In genomic region chr20:34500823-34501222, GRCh38 we compare ENCODE assay signal across 11 cellular contexts. TPM values are rescaled to one million over a fixed set of nuclear protein-coding genes. Genes with fewer than 3 reads are reported as not detected.
"Had no signal": no experiment of that assay in that cellular context is flagged by ENCODE, and none has a peak within 500 bp of the region (broad histone marks: within the 10 kb centered on the region; RNA-seq: fewer than 3 reads in every experiment).

No MANE protein-coding gene starts in this region.

- H3K9me3 Mint-ChIP-seq: HFFc6 had no signal

- H3K4me3 Mint-ChIP-seq: GM23338, H9, HFFc6 had no signal

- FAIRE-seq: H1, H54 had no signal

- H2AFZ ChIP-seq: GM23338 had no signal

- DNase-seq: H9, HCEC 1CT, HFFc6, IMR-90, KG1 had no signal

- H3K4me2 ChIP-seq: GM23338 had no signal

- H3K4me1 Mint-ChIP-seq: GM23338 had no signal

- H3K27ac Mint-ChIP-seq: GM23338, H9, HFFc6 had no signal

- H3K4me3 ChIP-seq: GM23338, K562 had no signal

- ATAC-seq: GM23338, K562 had no signal

- H3K27ac ChIP-seq: HL-60 had no signal

RNA-seq across cellular contexts. Expression of gene MAP1LC3A, which starts 57.7 kb away (rescaled TPM):
- total RNA-seq: HT1080 had no signal
- polyA plus RNA-seq: K562 had no signal
